Comparison of ENCODE assay signal across 28 cellular contexts in the genomic region with DNA sequence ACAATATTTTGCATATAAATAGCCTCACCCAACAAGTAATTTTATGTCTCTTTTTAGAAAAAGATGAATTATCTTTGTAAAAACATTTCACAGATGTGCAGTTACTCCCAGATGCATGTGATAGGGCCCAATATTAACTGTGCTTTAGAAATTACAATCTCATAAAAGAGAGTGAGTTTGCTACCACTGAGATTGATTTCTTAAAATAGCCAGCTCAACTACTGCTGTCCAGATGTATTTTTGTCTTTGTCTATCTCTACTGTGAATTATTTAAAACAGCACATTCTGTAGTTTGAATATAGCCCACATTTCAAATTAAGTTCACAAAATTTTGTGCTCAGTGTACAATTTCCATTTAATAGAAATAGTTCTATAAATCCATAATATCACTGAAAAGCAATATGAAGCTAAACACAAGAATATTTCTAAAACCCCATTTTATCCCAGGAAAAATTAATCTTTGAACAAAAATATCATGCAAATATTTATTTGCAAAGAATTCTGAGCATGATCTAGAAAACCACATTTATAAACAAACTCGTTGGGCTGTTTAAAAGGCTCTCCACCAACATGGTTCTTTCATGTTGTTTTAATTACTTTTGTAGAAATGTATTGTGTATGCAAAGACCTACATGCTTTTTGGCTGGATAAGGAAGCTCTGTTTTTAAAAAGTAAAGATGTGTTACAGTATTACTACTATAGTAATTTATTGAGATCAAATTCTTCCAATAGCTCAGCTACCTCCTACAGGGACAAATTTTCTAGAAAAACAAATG.
"Had no signal": no experiment of that assay in that cellular context is flagged by ENCODE, and none has a peak within 500 bp of the region (broad histone marks: within the 10 kb centered on the region; RNA-seq: fewer than 3 reads in every experiment).

No MANE protein-coding gene starts in this region.

- H3K27ac Mint-ChIP-seq: activated naive CD4-positive, alpha-beta T cell treated with anti-CD3 and anti-CD28 coated beads for 36 hours; activated naive CD8-positive, alpha-beta T cell treated with anti-CD3 and anti-CD28 coated beads for 36 hours; activated T-helper 1 cell treated with anti-CD3 and anti-CD28 coated beads, Interleukin-12 subunit alpha, Interleukin-12 subunit beta, Interleukin-2, Interleukin-4 antibody, amounts not matched to agents 30 ng/mL and 10 ng/mL and 1 ng/mL, durations not matched to agents 14 hours and 24 hours and 36 hours; effector memory CD8-positive, alpha-beta T cell; natural killer cell; stimulated activated effector memory CD8-positive, alpha-beta T cell treated with anti-CD3 and anti-CD28 coated beads, Interleukin-12 subunit alpha, Interleukin-12 subunit beta, amount 100 ng/mL, for 72 hours; stimulated activated naive CD8-positive, alpha-beta T cell treated with anti-CD3 and anti-CD28 coated beads, Interleukin-15, Interleukin-2, amounts not matched to agents 100 ng/mL and 50 ng/mL, for 24 hours; T-helper 17 cell; type B pancreatic cell had no signal

- H3K36me3 Mint-ChIP-seq: activated naive CD8-positive, alpha-beta T cell treated with anti-CD3 and anti-CD28 coated beads for 36 hours; natural killer cell; stimulated activated effector memory CD8-positive, alpha-beta T cell treated with anti-CD3 and anti-CD28 coated beads, Interleukin-12 subunit alpha, Interleukin-12 subunit beta, amount 100 ng/mL, for 72 hours; type B pancreatic cell had no signal

- ATAC-seq: activated CD4-positive, CD25-positive, alpha-beta regulatory T cell treated with anti-CD3 and anti-CD28 coated beads, Interleukin-2, amount 50 U/mL, for 24 hours; effector memory CD8-positive, alpha-beta T cell; gastrocnemius medialis; natural killer cell; sciatic nerve; stimulated activated effector memory CD8-positive, alpha-beta T cell treated with anti-CD3 and anti-CD28 coated beads, Interleukin-12 subunit alpha, Interleukin-12 subunit beta, amount 100 ng/mL, for 72 hours; T-helper 17 cell had no signal

- H3K36me3 ChIP-seq: gastrocnemius medialis, thoracic aorta, uterus, WERI-Rb-1 had no signal

- H3K27me3 ChIP-seq: gastrocnemius medialis, uterus had no signal

- H3K9me3 Mint-ChIP-seq: activated naive CD4-positive, alpha-beta T cell treated with anti-CD3 and anti-CD28 coated beads for 36 hours; activated naive CD8-positive, alpha-beta T cell treated with anti-CD3 and anti-CD28 coated beads for 36 hours; activated T-helper 1 cell treated with anti-CD3 and anti-CD28 coated beads, Interleukin-12 subunit alpha, Interleukin-12 subunit beta, Interleukin-2, Interleukin-4 antibody, amounts not matched to agents 30 ng/mL and 10 ng/mL and 1 ng/mL, durations not matched to agents 14 hours and 24 hours and 36 hours; effector memory CD8-positive, alpha-beta T cell; stimulated activated effector memory CD8-positive, alpha-beta T cell treated with anti-CD3 and anti-CD28 coated beads, Interleukin-12 subunit alpha, Interleukin-12 subunit beta, amount 100 ng/mL, for 72 hours; stimulated activated naive CD8-positive, alpha-beta T cell treated with anti-CD3 and anti-CD28 coated beads, Interleukin-15, Interleukin-2, amounts not matched to agents 100 ng/mL and 50 ng/mL, for 24 hours had no signal

- H3K4me3 ChIP-seq: gastrocnemius medialis, skin epidermis, thoracic aorta, uterus had no signal

- DNase-seq: activated CD4-positive, alpha-beta T cell treated with anti-CD3 and anti-CD28 coated beads for 48 hours; activated CD4-positive, alpha-beta T cell treated with anti-CD3 and anti-CD28 coated beads, Interleukin-2, amount 50 U/mL, for 48 hours; activated CD8-positive, alpha-beta memory T cell treated with anti-CD3 and anti-CD28 coated beads for 24 hours; activated effector memory CD4-positive, alpha-beta T cell treated with anti-CD3 and anti-CD28 coated beads, Interleukin-2, amount 50 U/mL, for 16 hours; activated naive CD4-positive, alpha-beta T cell treated with anti-CD3 and anti-CD28 coated beads for 36 hours; activated naive CD8-positive, alpha-beta T cell treated with anti-CD3 and anti-CD28 coated beads for 36 hours; amniotic stem cell; central memory CD4-positive, alpha-beta T cell; effector memory CD8-positive, alpha-beta T cell; gastrocnemius medialis; glutamatergic neuron; islet precursor cell; mammary epithelial cell; midbrain; natural killer cell; stimulated activated CD4-positive, alpha-beta T cell treated with anti-CD3 and anti-CD28 coated beads, Interleukin-4, amount 100 ng/mL, for 24 hours; T-helper 17 cell; T1000; uterus; WERI-Rb-1 had no signal

- H3K9me3 ChIP-seq: gastrocnemius medialis, thoracic aorta, uterus had no signal

- H3K4me1 Mint-ChIP-seq: activated naive CD8-positive, alpha-beta T cell treated with anti-CD3 and anti-CD28 coated beads for 36 hours; natural killer cell; stimulated activated effector memory CD8-positive, alpha-beta T cell treated with anti-CD3 and anti-CD28 coated beads, Interleukin-12 subunit alpha, Interleukin-12 subunit beta, amount 100 ng/mL, for 72 hours; T-helper 17 cell had no signal

- H3K27ac ChIP-seq: gastrocnemius medialis, thoracic aorta, WERI-Rb-1 had no signal

- H3K27me3 Mint-ChIP-seq: type B pancreatic cell had no signal

- H3K4me3 Mint-ChIP-seq: activated naive CD4-positive, alpha-beta T cell treated with anti-CD3 and anti-CD28 coated beads for 36 hours; activated naive CD8-positive, alpha-beta T cell treated with anti-CD3 and anti-CD28 coated beads for 36 hours; activated T-helper 1 cell treated with anti-CD3 and anti-CD28 coated beads, Interleukin-12 subunit alpha, Interleukin-12 subunit beta, Interleukin-2, Interleukin-4 antibody, amounts not matched to agents 30 ng/mL and 10 ng/mL and 1 ng/mL, durations not matched to agents 14 hours and 24 hours and 36 hours; effector memory CD8-positive, alpha-beta T cell; natural killer cell; stimulated activated effector memory CD8-positive, alpha-beta T cell treated with anti-CD3 and anti-CD28 coated beads, Interleukin-12 subunit alpha, Interleukin-12 subunit beta, amount 100 ng/mL, for 72 hours; stimulated activated naive CD8-positive, alpha-beta T cell treated with anti-CD3 and anti-CD28 coated beads, Interleukin-15, Interleukin-2, amounts not matched to agents 100 ng/mL and 50 ng/mL, for 24 hours; T-helper 17 cell; type B pancreatic cell had no signal
